ENCODE assay signal across 8 cellular contexts in genomic region chr11:78986305-78986704, GRCh38.
"Had no signal": no experiment of that assay in that cellular context is flagged by ENCODE, and none has a peak within 500 bp of the region (broad histone marks: within the 10 kb centered on the region; RNA-seq: fewer than 3 reads in every experiment).

No MANE protein-coding gene starts in this region.

- H3K4me3 ChIP-seq: GM23248, HAP-1 had no signal

- DNase-seq: GM23248, GOT3, H7, HFFc6, IMR-90 had no signal

- H2AFZ ChIP-seq: GM23248 had no signal

- H3K9me3 ChIP-seq: HAP-1 had no signal

- H3K4me3 Mint-ChIP-seq: HFFc6 had no signal

- ATAC-seq: HCT116 had no signal

- H3K27ac Mint-ChIP-seq: HFFc6 had no signal

- H3K9me3 Mint-ChIP-seq: HFFc6 had no signal

- H3K9ac ChIP-seq: GM23248 had no signal

- H3K36me3 ChIP-seq: HAP-1 had no signal

- H3K4me1 ChIP-seq: HAP-1 had no signal

- H3K27ac ChIP-seq: GM23248, HL-60 had no signal
